9 cellular contexts compared by ENCODE assay signal in genomic region chr9:130825051-130825651, GRCh38. TPM values are rescaled to one million over a fixed set of nuclear protein-coding genes. Genes with fewer than 3 reads are reported as not detected.
DNase-seq lines count a peak whose midpoint lies in the region; ATAC-seq, FAIRE-seq and TF ChIP-seq lines count a peak whose summit lies in the region.
"Had no signal": no experiment of that assay in that cellular context is flagged by ENCODE, and none has a peak within 500 bp of the region (broad histone marks: within the 10 kb centered on the region; RNA-seq: fewer than 3 reads in every experiment).

No MANE protein-coding gene starts in this region.

- TF ChIP-seq EP300 in K562 (IDR thresholded peaks at IDR 0.05; ENCODE audit: low read length): no peak

- H3K4me3 Mint-ChIP-seq in type B pancreatic cell: peak overlapping the region; percentile 79
- H3K4me3 Mint-ChIP-seq: activated B cell treated with CpG ODN at 0.5 μM for 24 hours had no signal

- peaks cover 43% of the 10 kb centered on the region for H3K4me1 Mint-ChIP-seq in type B pancreatic cell (ENCODE audit: unreplicated experiment)

- DNase-seq in NCI-H2081 (lab: John Stamatoyannopoulos, UW) (peak; percentile 14 to 26), NCI-H2081 treated with DMSO at 0.1 percent for 48 hours (lab: John Stamatoyannopoulos, UW) (no peak), K562 (ENCODE audit: extremely low read depth in 1 of 4, low spot score in 3 of 4) (peak; percentile 80 to 91 (median 88)), kidney tubule cell (ENCODE audit: low spot score) (peak; percentile 36), type B pancreatic cell (ENCODE audit: extremely low spot score, unreplicated experiment) (no peak), NCI-H1930 (lab: John Stamatoyannopoulos, UW) (no peak)
- DNase-seq: activated B cell treated with CpG ODN at 0.5 μM for 24 hours had no signal

- H3K4me1 ChIP-seq in K562 (replicated peaks in 1 of 2; ENCODE audit: control insufficient read depth in 2 of 2, insufficient read depth in 2 of 2, low read length in 2 of 2): peaks cover 15 to 20% of the 10 kb centered on the region in 2 experiments

- CTCF ChIA-PET in K562 (lab: Yijun Ruan, JAX; ENCODE audit: low intra/inter-chr PET ratio): interaction anchor here (0.8 to 1.2 kb wide), 2 partner anchors 28 to 54 kb away, joined by 3 read pairs; no protein-coding TSS in a partner anchor

- H3K9me3 ChIP-seq in K562 (replicated peaks; ENCODE audit: control insufficient read depth, insufficient read depth, low read depth, low read length): peaks cover 7% of the 10 kb centered on the region; the same call in 1 of the 2 replicates

- H3K27ac Mint-ChIP-seq in type B pancreatic cell: peak overlapping the region; percentile 88
- H3K27ac Mint-ChIP-seq: activated B cell treated with CpG ODN at 0.5 μM for 24 hours had no signal

- H3K9ac ChIP-seq in K562 (ENCODE audit: insufficient read depth in 1 of 2, low read depth in 2 of 2, low read length in 2 of 2): peak overlapping the region; percentile 1 to 2; a peak in 3 of 4 replicates

- no peaks in the 10 kb centered on the region for H3K79me2 ChIP-seq in K562 (ENCODE audit: control insufficient read depth, insufficient read depth, low read length)

- peak overlapping the region; percentile 29; the same call in 2 of the 3 replicates for H3K27ac ChIP-seq in K562 (ENCODE audit: extremely low read depth, low read depth, low read length)

- H2AFZ ChIP-seq in K562 (ENCODE audit: low read depth, low read length): peak overlapping the region; percentile 3; the same call in 1 of the 2 replicates

- no peaks in the 10 kb centered on the region for H3K27me3 ChIP-seq in K562 (ENCODE audit: control insufficient read depth in 2 of 2, insufficient read depth in 2 of 2, low read length in 2 of 2)

- peaks cover 3% of the 10 kb centered on the region for H3K9me1 ChIP-seq in K562 (ENCODE audit: control insufficient read depth, insufficient read depth, low read length)

- BruUV-seq in K562 (replicated peaks; lab: Mats Ljungman, UMichigan): no TSS peak

- intact Hi-C loops in K562 (cut with micrococcal nuclease): loop anchor here (1.0 to 2.0 kb wide), 2 partner anchors 20 to 42 kb away; no protein-coding TSS in a partner anchor

- H3K4me2 ChIP-seq in K562 (ENCODE audit: insufficient read depth, low read length): peak overlapping the region; percentile 19; the same call in 1 of the 2 replicates

- TF ChIP-seq POLR2A in K562 (conservative IDR thresholded peaks at IDR 0.05): no peak

- ATAC-seq in K562 (peak; percentile 89), GM21576 (IDR thresholded peaks at IDR 0.05; ENCODE audit: unreplicated experiment) (no peak), GM18868 (IDR thresholded peaks at IDR 0.05; ENCODE audit: unreplicated experiment) (no peak)

- whole genome bisulfite sequencing in K562 (ENCODE audit: insufficient coverage, low coverage, missing lambda C conversion rate): 5% methylated on average over 1 of the region's 1 CpG

- H4K20me1 ChIP-seq in K562 (replicated peaks; ENCODE audit: control insufficient read depth, insufficient read depth, low read length): peaks cover 3% of the 10 kb centered on the region; the same call in 1 of the 2 replicates

- TF ChIP-seq CTCF in K562 (IDR thresholded peaks at IDR 0.05 in 2 of 3, conservative IDR thresholded peaks at IDR 0.05 in 1 of 3; ENCODE audit: insufficient read depth in 2 of 3, low read depth in 1 of 3, low read length in 3 of 3) (no peak), type B pancreatic cell (conservative IDR thresholded peaks at IDR 0.05) (no peak)

- no peaks in the 10 kb centered on the region for H3K27me3 Mint-ChIP-seq in type B pancreatic cell
- H3K27me3 Mint-ChIP-seq: activated B cell treated with CpG ODN at 0.5 μM for 24 hours had no signal

- POLR2A ChIA-PET in K562 (lab: Yijun Ruan, JAX): interaction anchor here (0.6 to 10.7 kb wide), 31 partner anchors 8 to 389 kb away, joined by 3 to 125 read pairs (median 4); partner anchors contain the start of gene ABL1

- H3K36me3 ChIP-seq in K562 (ENCODE audit: control insufficient read depth, insufficient read depth, low read length): peaks cover 18% of the 10 kb centered on the region; the same call in 2 of the 3 replicates

- peaks cover 4% of the 10 kb centered on the region for H3K9me3 Mint-ChIP-seq in type B pancreatic cell

- H3K36me3 Mint-ChIP-seq in type B pancreatic cell: peaks cover 5% of the 10 kb centered on the region

- no peak overlapping the region for H3K4me3 ChIP-seq in K562

- FAIRE-seq in K562 (lab: Jason Lieb, UNC): peak; percentile 51

- TF ChIP-seq RAD21 in K562 (CRISPR knock-in tag; conservative IDR thresholded peaks at IDR 0.05 in 1 of 2, IDR thresholded peaks at IDR 0.05 in 1 of 2): no peak

- in situ Hi-C loops in K562 (cut with MboI): no loop called here

TF ChIP-seq in K562, 482 proteins besides CTCF, POLR2A, EP300 and RAD21:
- TF ChIP-seq MLX (CRISPR knock-in tag; conservative IDR thresholded peaks at IDR 0.05) (peak in 1 of 2 experiments; percentile 78; a peak in 1 of 4 replicates), STAT6 (CRISPR knock-in tag; IDR thresholded peaks at IDR 0.05) (peak; percentile 85; the same call in 1 of the 2 replicates), ZNF436 (CRISPR knock-in tag; IDR thresholded peaks at IDR 0.05) (no peak), E2F5 (CRISPR knock-in tag; IDR thresholded peaks at IDR 0.05) (no peak), ZBTB1 (CRISPR knock-in tag; IDR thresholded peaks at IDR 0.05; ENCODE audit: borderline replicate concordance, low read depth) (no peak)

RNA-seq across cellular contexts. Expression of gene ABL1, which starts 9.9 kb away (rescaled TPM):
- total RNA-seq in K562 (2011; cell fraction: chromatin; rRNA removed; ENCODE audit: low replicate concordance): 105 and 142 TPM in 2 replicates
- 81.7 and 83.9 TPM in 2 replicates for total RNA-seq in K562 (2011; cell fraction: nucleolus; rRNA removed)
- 75.2 and 77.0 TPM in 2 replicates for total RNA-seq in K562 (2011; cell fraction: nucleoplasm; rRNA removed)
- total RNA-seq in K562 (2014; rRNA removed) (45.1 and 61.3 TPM in 2 replicates), K562 (2014; rRNA removed; fragmentation: Illumina TruSeq; extraction: Trizol) (28.6 and 30.2 TPM in 2 replicates), K562 (2015; rRNA removed; fragmentation: Illumina TruSeq; extraction: Trizol) (37.8 and 41.0 TPM in 2 replicates), K562 (2021) (124 and 130 TPM in 2 replicates), type B pancreatic cell (ENCODE audit: low replicate concordance) (66.6 and 91.8 TPM in 2 replicates)
- polyA plus RNA-seq in K562 (2011; rRNA removed) (26.0 and 35.7 TPM in 2 replicates), K562 (2014; fragmentation: Illumina TruSeq; extraction: Trizol) (64.0 and 77.9 TPM in 2 replicates), K562 (2014; fragmentation: Nextera tagmentation; extraction: Ambion mirVana) (1 to 10 TPM; 1.5 to 1.6 TPM), K562 (2014; rRNA removed) (59.7 and 60.0 TPM in 2 replicates)
- 44.5 and 48.8 TPM in 2 replicates for polyA plus RNA-seq in K562 (2011; cell fraction: cytosol; rRNA removed)
- 51.1 and 57.1 TPM in 2 replicates for polyA plus RNA-seq in K562 (2011; cell fraction: nucleus; rRNA removed)
- 65.2 and 79.7 TPM in 2 replicates for polyA plus RNA-seq in K562 (2012)
- polyA minus RNA-seq in K562 (2011; rRNA and poly(A)+ RNA removed): 64.2 and 66.3 TPM in 2 replicates
- 93.5 and 149 TPM in 2 replicates for polyA minus RNA-seq in K562 (2011; cell fraction: cytosol; rRNA and poly(A)+ RNA removed)
- 21.7 and 40.1 TPM in 2 replicates for polyA minus RNA-seq in K562 (2011; cell fraction: nucleus; rRNA and poly(A)+ RNA removed)

Comparison
In these comparisons a context has a peak if more than half of its experiments do, and no peak if none do; other contexts are left out.
1. DNase-seq: peak in NCI-H2081 (2 of 2), K562 (4 of 4) and kidney tubule cell (single experiment); none in NCI-H2081 treated with DMSO at 0.1 percent for 48 hours (single experiment), type B pancreatic cell (single experiment) and NCI-H1930 (0 of 2).